In the genomic region with DNA sequence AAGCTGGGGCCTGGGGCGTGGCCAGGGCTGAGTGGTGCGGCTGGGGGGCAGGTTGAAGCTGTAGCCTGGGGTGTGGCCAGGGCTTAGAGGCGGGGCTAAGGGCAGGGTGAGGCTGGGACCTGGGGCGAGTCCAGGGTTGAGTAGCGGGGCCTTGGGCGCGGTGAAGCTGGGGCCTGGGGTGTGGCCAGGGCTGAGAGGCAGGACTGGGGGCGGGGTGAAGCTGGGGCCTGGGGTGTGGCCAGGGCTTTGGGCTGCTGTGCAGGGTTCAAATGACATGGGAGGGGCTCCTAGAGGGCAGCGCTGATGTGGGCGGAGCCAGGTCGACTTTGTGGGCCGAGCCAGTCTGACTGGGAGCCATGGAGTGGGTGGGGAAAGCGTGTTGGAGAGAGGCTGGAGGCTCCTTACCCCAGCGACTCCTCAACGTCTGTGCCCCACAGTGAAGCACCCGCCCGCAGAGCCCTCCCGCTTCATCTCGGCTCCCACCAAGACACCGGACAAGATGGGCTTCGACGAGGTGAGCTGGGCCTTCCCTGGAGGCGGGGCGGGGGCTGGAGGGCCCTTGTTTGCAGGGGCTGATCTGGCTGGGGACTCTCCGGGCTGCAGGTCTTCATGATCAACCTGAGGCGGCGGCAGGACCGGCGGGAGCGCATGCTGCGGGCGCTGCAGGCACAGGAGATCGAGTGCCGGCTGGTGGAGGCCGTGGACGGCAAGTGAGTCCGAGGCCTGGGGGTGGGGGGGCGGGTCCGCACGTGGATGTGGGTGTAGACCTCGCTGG, we compare ENCODE assay signal across 12 cellular contexts. TPM values are rescaled to one million over a fixed set of nuclear protein-coding genes. Genes with fewer than 3 reads are reported as not detected.
DNase-seq lines count a peak whose midpoint lies in the region; ATAC-seq and TF ChIP-seq lines count a peak whose summit lies in the region.
"Had no signal": no experiment of that assay in that cellular context is flagged by ENCODE, and none has a peak within 500 bp of the region (broad histone marks: within the 10 kb centered on the region; RNA-seq: fewer than 3 reads in every experiment).

No MANE protein-coding gene starts in this region.

- H3K36me3 ChIP-seq in PC-9 (ENCODE audit: low read depth): no peaks in the 10 kb centered on the region

- peaks cover 29% of the 10 kb centered on the region for H3F3A ChIP-seq in PC-9 (ENCODE audit: insufficient read depth, low read depth)

- H2AFZ ChIP-seq in PC-9: no peak overlapping the region

- H3K4me1 Mint-ChIP-seq in natural killer cell: peaks cover 0 to 16% of the 10 kb centered on the region in 2 donors

- CTCF ChIA-PET in PC-9 (lab: Charles Lee): interaction anchor here (0.8 kb wide), 1 partner anchor 190 kb away, joined by 3 read pairs; no protein-coding TSS in a partner anchor

- no peak overlapping the region for H3K27ac ChIP-seq in PC-9

- H3K4me3 ChIP-seq in PC-9: no peak overlapping the region

- H3K36me3 Mint-ChIP-seq in natural killer cell: no peaks in the 10 kb centered on the region

- H3K4me2 ChIP-seq in PC-9: no peak overlapping the region

- H3K4me3 Mint-ChIP-seq in natural killer cell: no peak overlapping the region
- H3K4me3 Mint-ChIP-seq: activated T-helper 1 cell treated with anti-CD3 and anti-CD28 coated beads, Interleukin-12 subunit alpha, Interleukin-12 subunit beta, Interleukin-2, Interleukin-4 antibody, amounts not matched to agents 30 ng/mL and 10 ng/mL and 1 ng/mL, durations not matched to agents 14 hours and 24 hours and 36 hours; CD4-positive, alpha-beta memory T cell; stimulated activated naive B cell treated with anti-CD40 and anti-IgM and Interleukin-4, amounts not matched to agents 10 μg/mL and 1 μg/mL and 100 μg/mL, for 72 hours had no signal

- H3K27me3 Mint-ChIP-seq in natural killer cell (ENCODE audit: low read depth in 2 of 2): no peaks in the 10 kb centered on the region
- H3K27me3 Mint-ChIP-seq: CD4-positive, alpha-beta memory T cell; stimulated activated naive B cell treated with anti-CD40 and anti-IgM and Interleukin-4, amounts not matched to agents 10 μg/mL and 1 μg/mL and 100 μg/mL, for 72 hours had no signal

- intact Hi-C loops in PC-9 (cut with micrococcal nuclease; ENCODE audit: unreplicated experiment) (no loop called here), natural killer cell (cut with micrococcal nuclease) (no loop called here)

- no peaks in the 10 kb centered on the region for H3K9me2 ChIP-seq in PC-9 (ENCODE audit: insufficient read depth)

- H3K27me3 ChIP-seq in PC-9 (ENCODE audit: insufficient read depth, low read depth): no peaks in the 10 kb centered on the region

- ATAC-seq in stimulated activated naive CD8-positive, alpha-beta T cell treated with anti-CD3 and anti-CD28 coated beads, Interleukin-15, Interleukin-2, amounts not matched to agents 100 U/mL and 50 U/mL, for 24 hours: peak; percentile 36
- no peak for ATAC-seq in natural killer cell

- no peaks in the 10 kb centered on the region for H3K4me1 ChIP-seq in PC-9 (replicated peaks; ENCODE audit: insufficient read depth)

- no peaks in the 10 kb centered on the region for H3K9me3 Mint-ChIP-seq in natural killer cell
- H3K9me3 Mint-ChIP-seq: activated T-helper 1 cell treated with anti-CD3 and anti-CD28 coated beads, Interleukin-12 subunit alpha, Interleukin-12 subunit beta, Interleukin-2, Interleukin-4 antibody, amounts not matched to agents 30 ng/mL and 10 ng/mL and 1 ng/mL, durations not matched to agents 14 hours and 24 hours and 36 hours; CD4-positive, alpha-beta memory T cell; stimulated activated naive B cell treated with anti-CD40 and anti-IgM and Interleukin-4, amounts not matched to agents 10 μg/mL and 1 μg/mL and 100 μg/mL, for 72 hours had no signal

- no peaks in the 10 kb centered on the region for H3K9me3 ChIP-seq in PC-9 (ENCODE audit: insufficient read depth, low read depth)

- H3K79me2 ChIP-seq in PC-9 (ENCODE audit: low read depth): no peaks in the 10 kb centered on the region

- H4K20me1 ChIP-seq in PC-9 (ENCODE audit: insufficient read depth): no peaks in the 10 kb centered on the region; the same call in 1 of the 2 replicates

- TF ChIP-seq CTCF in PC-9 (conservative IDR thresholded peaks at IDR 0.05) (no peak), natural killer cell (IDR thresholded peaks at IDR 0.05) (no peak)

- POLR2A ChIA-PET in PC-9 (lab: Charles Lee; ENCODE audit: unreplicated experiment): interaction anchor here (0.7 kb wide), 1 partner anchor 1208 kb away, joined by 3 read pairs; no protein-coding TSS in a partner anchor

- no peak overlapping the region for H3K27ac Mint-ChIP-seq in natural killer cell
- H3K27ac Mint-ChIP-seq: activated T-helper 1 cell treated with anti-CD3 and anti-CD28 coated beads, Interleukin-12 subunit alpha, Interleukin-12 subunit beta, Interleukin-2, Interleukin-4 antibody, amounts not matched to agents 30 ng/mL and 10 ng/mL and 1 ng/mL, durations not matched to agents 14 hours and 24 hours and 36 hours; stimulated activated naive B cell treated with anti-CD40 and anti-IgM and Interleukin-4, amounts not matched to agents 10 μg/mL and 1 μg/mL and 100 μg/mL, for 72 hours had no signal

- BruUV-seq in PC-9 (replicated peaks; lab: Mats Ljungman, UMichigan): no TSS peak

- DNase-seq in activated T-cell treated with anti-CD3 and anti-CD28 coated beads for 24 hours (ENCODE audit: low read depth) (peak; percentile 33), activated T-cell treated with anti-CD3 and anti-CD28 coated beads for 4 hours (no peak), PC-9 (peak; percentile 45 to 63), fibroblast of the conjunctiva (ENCODE audit: low read depth) (peak; percentile 74), amniotic stem cell (lab: John Stamatoyannopoulos, UW) (no peak), nucleus accumbens (lab: John Stamatoyannopoulos, UW) (no peak), natural killer cell (no peak)
- no peak for DNase-seq in stimulated activated naive CD8-positive, alpha-beta T cell treated with anti-CD3 and anti-CD28 coated beads, Interleukin-15, Interleukin-2, amounts not matched to agents 100 U/mL and 50 U/mL, for 24 hours
- DNase-seq: CD4-positive, alpha-beta memory T cell; IMR-90; stimulated activated naive B cell treated with anti-CD40 and anti-IgM and Interleukin-4, amounts not matched to agents 10 μg/mL and 1 μg/mL and 100 μg/mL, for 72 hours had no signal

RNA-seq across cellular contexts. Expression of a gene that starts 21.5 kb away (rescaled TPM):
- total RNA-seq in PC-9 (2021): 82.9 and 88.8 TPM in 2 replicates
- total RNA-seq in natural killer cell: 10 to 100 TPM; 39.0 to 55.4 (median 43.7) TPM

Comparison
In these comparisons a context has a peak if more than half of its experiments do, and no peak if none do; other contexts are left out.
1. DNase-seq: peak in activated T-cell treated with anti-CD3 and anti-CD28 coated beads for 24 hours (single experiment), PC-9 (2 of 2) and fibroblast of the conjunctiva (single experiment); none in activated T-cell treated with anti-CD3 and anti-CD28 coated beads for 4 hours (single experiment), stimulated activated naive CD8-positive, alpha-beta T cell treated with anti-CD3 and anti-CD28 coated beads, Interleukin-15, Interleukin-2, amounts not matched to agents 100 U/mL and 50 U/mL, for 24 hours (single experiment), amniotic stem cell (single experiment), nucleus accumbens (0 of 56) and natural killer cell (single experiment).